In the genomic region with DNA sequence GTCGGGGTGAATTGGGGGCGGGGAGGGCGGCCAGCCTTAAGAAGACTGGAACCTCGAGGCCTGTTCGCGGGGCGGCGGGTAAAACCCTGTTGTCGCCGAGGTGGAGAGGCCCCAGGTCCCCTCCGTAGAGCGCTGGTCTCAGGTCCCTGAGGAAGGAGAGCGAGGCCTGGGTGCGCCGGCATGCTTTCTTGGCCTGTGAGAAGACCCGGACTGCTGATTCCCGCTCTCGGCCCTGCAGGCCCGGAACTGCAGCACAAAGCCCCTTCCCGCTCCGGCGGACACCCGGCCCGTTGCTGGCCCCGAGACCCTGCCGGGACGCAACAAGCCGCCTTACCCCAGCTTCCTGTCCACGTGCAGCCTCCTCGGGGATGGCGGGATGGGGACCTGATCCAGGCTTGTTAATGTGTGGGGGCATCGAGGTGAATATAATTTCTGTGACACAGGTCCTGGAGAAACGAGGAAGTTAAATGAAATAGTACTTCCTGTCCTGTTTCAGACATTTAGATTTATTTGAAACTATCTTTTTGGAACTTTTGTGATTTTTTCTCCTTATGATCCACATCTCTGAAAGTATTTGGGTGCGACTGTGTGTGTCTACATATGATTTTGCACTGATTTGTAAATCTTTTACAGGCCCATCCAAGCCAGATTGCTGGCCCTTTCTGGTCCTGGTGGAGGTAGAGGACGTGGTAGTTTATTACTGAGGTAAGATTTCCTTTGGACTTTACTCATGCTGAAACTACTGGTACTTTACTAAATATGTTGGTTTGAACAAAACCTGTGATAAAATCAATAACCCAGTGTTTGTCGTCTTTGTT, we compare ENCODE assay signal across 8 cellular contexts. TPM values are rescaled to one million over a fixed set of nuclear protein-coding genes. Genes with fewer than 3 reads are reported as not detected.
DNase-seq lines count a peak whose midpoint lies in the region; ATAC-seq and TF ChIP-seq lines count a peak whose summit lies in the region.

No MANE protein-coding gene starts in this region.

- peak; percentile 5 for ATAC-seq in GM21360 (IDR thresholded peaks at IDR 0.05; ENCODE audit: unreplicated experiment)

- H3K27me3 ChIP-seq in HUES64 (ENCODE audit: insufficient read depth, low read length) (no peaks in the 10 kb centered on the region), WERI-Rb-1 (ENCODE audit: insufficient read depth, low read depth, severe bottlenecking) (no peaks in the 10 kb centered on the region), esophagus squamous epithelium (no peaks in the 10 kb centered on the region), vagina (no peaks in the 10 kb centered on the region)

- no peaks in the 10 kb centered on the region for H3K9me3 Mint-ChIP-seq in nephron

- peak overlapping the region; percentile 92 for H3K27ac ChIP-seq in HUES64 (ENCODE audit: low read depth, low read length)
- H3K27ac ChIP-seq in WERI-Rb-1: peak overlapping the region; percentile 96
- peak overlapping the region; percentile 92 to 97 (median 95) for H3K27ac ChIP-seq in esophagus squamous epithelium
- peak overlapping the region; percentile 89 for H3K27ac ChIP-seq in vagina

- peak overlapping the region; percentile 98 to 100 (median 100) for H3K27ac Mint-ChIP-seq in nephron

- no peaks in the 10 kb centered on the region for H3K27me3 Mint-ChIP-seq in nephron (ENCODE audit: low read depth)

- under 1% methylated on average over 35 of the region's 36 CpGs for WGBS in HUES64
- WGBS in esophagus squamous epithelium, 2 donors: 0 to 2% methylated on average over 10 to 20 of the region's 36 CpGs

- H3K36me3 ChIP-seq in HUES64 (ENCODE audit: insufficient read depth, low read length): peaks cover 49% of the 10 kb centered on the region
- peaks cover 56% of the 10 kb centered on the region for H3K36me3 ChIP-seq in WERI-Rb-1
- H3K36me3 ChIP-seq in esophagus squamous epithelium: peaks cover 16 to 43% (median 39%) of the 10 kb centered on the region in 3 donors
- H3K36me3 ChIP-seq in vagina: peaks cover 0 to 43% of the 10 kb centered on the region in 2 donors

- H3K9ac ChIP-seq in HUES64 (ENCODE audit: low read depth, low read length): peak overlapping the region; percentile 99

- peak overlapping the region; percentile 95 to 98 (median 97) for H3K4me3 Mint-ChIP-seq in nephron

- H3K4me3 ChIP-seq in HUES64 (ENCODE audit: low read length): peak overlapping the region; percentile 86
- peak overlapping the region; percentile 99 for H3K4me3 ChIP-seq in WERI-Rb-1 (ENCODE audit: low read depth, low read length)
- peak overlapping the region; percentile 76 to 99 (median 84) for H3K4me3 ChIP-seq in esophagus squamous epithelium
- H3K4me3 ChIP-seq in vagina: peak overlapping the region; percentile 62 to 94

- intact Hi-C loops in esophagus squamous epithelium (cut with DNase I): loop anchor here (10.0 kb wide), 1 partner anchor 259 kb away; the partner anchor contains the start of gene FBXO33
- intact Hi-C loops in vagina (cut with DNase I): loop anchor here (2.0 kb wide), 1 partner anchor 73 kb away; the partner anchor contains the start of gene SEC23A

- peaks cover 24% of the 10 kb centered on the region for H3K4me1 Mint-ChIP-seq in nephron

- no peaks in the 10 kb centered on the region for H3K9me3 ChIP-seq in HUES64 (ENCODE audit: insufficient read depth, low read depth, low read length)
- no peaks in the 10 kb centered on the region for H3K9me3 ChIP-seq in WERI-Rb-1 (ENCODE audit: severe bottlenecking)
- no peaks in the 10 kb centered on the region for H3K9me3 ChIP-seq in esophagus squamous epithelium
- H3K9me3 ChIP-seq in vagina: no peaks in the 10 kb centered on the region

- TF ChIP-seq POLR2A in esophagus squamous epithelium (IDR thresholded peaks at IDR 0.05) (no peak), vagina (IDR thresholded peaks at IDR 0.05) (no peak)

- DNase-seq in EH (ENCODE audit: low read depth): peak; percentile 49
- peak; percentile 47 for DNase-seq in WERI-Rb-1
- DNase-seq in esophagus squamous epithelium (lab: John Stamatoyannopoulos, UW): no peak
- DNase-seq in vagina (ENCODE audit: extremely low spot score in 2 of 2): peak in 1 of 2 donors; percentile 93
- DNase-seq in G401 (ENCODE audit: low spot score): no peak

- in situ Hi-C loops in G401 (cut with HindIII; ENCODE audit: low sequenced_read_pairs): no loop called here

- peaks cover 31% of the 10 kb centered on the region for H3K36me3 Mint-ChIP-seq in nephron (ENCODE audit: low read depth)

- TF ChIP-seq CTCF in WERI-Rb-1 (IDR thresholded peaks at IDR 0.05; ENCODE audit: low read depth, low read length) (no peak), esophagus squamous epithelium (IDR thresholded peaks at IDR 0.05) (no peak), nephron (IDR thresholded peaks at IDR 0.05; ENCODE audit: unreplicated experiment in 3 of 3) (no peak), vagina (IDR thresholded peaks at IDR 0.05) (no peak)

- H3K4me1 ChIP-seq in HUES64 (ENCODE audit: insufficient read depth, low read length): peaks cover 18% of the 10 kb centered on the region
- H3K4me1 ChIP-seq in esophagus squamous epithelium: peaks cover 6 to 49% (median 23%) of the 10 kb centered on the region in 3 donors
- H3K4me1 ChIP-seq in vagina: peaks cover 20% of the 10 kb centered on the region

RNA-seq across cellular contexts. Expression of gene PNN, which starts 0.6 kb away (rescaled TPM):
- 75.7 TPM for polyA plus RNA-seq in HUES64 (2013, experiment 1 of 2)
- 80.6 TPM for polyA plus RNA-seq in HUES64 (2013, experiment 2 of 2)
- total RNA-seq in esophagus squamous epithelium (10 to 100 TPM; 16.7 to 43.9 (median 24.8) TPM), vagina (54.5 TPM)
- 11.8 and 13.7 TPM in 2 replicates for total RNA-seq in G401 (2014; rRNA removed; shearing (Covaris generic))

RNA-seq across cellular contexts. Expression of gene TRAPPC6B, which starts 5.5 kb away (rescaled TPM):
- polyA plus RNA-seq in HUES64 (2013, experiment 1 of 2): 11.5 TPM
- polyA plus RNA-seq in HUES64 (2013, experiment 2 of 2): 14.1 TPM
- 10 to 100 TPM; 16.6 to 24.2 (median 23.6) TPM for total RNA-seq in esophagus squamous epithelium
- total RNA-seq in vagina: 12.5 TPM
- 9.4 and 11.0 TPM in 2 replicates for total RNA-seq in G401 (2014; rRNA removed; shearing (Covaris generic))

RNA-seq across cellular contexts. Expression of gene MIA2, which starts 58.1 kb away (rescaled TPM):
- polyA plus RNA-seq in HUES64 (2013, experiment 1 of 2): 10.5 TPM
- 13.5 TPM for polyA plus RNA-seq in HUES64 (2013, experiment 2 of 2)
- 10 to 100 TPM; 33.3 to 50.7 (median 38.7) TPM for total RNA-seq in esophagus squamous epithelium
- 25.3 TPM for total RNA-seq in vagina
- 12.1 and 22.2 TPM in 2 replicates for total RNA-seq in G401 (2014; rRNA removed; shearing (Covaris generic))

Comparison
In these comparisons a context has a peak if more than half of its experiments do, and no peak if none do; other contexts are left out.
1. DNase-seq: peak in EH (single experiment) and WERI-Rb-1 (single experiment); none in esophagus squamous epithelium (single experiment) and G401 (single experiment).
2. Peak in every context shown above with its lines, with median percentiles within 50 percentile points of each other: H3K27ac ChIP-seq and H3K4me3 ChIP-seq.